ENCODE assay signal across 9 cellular contexts in the genomic region with DNA sequence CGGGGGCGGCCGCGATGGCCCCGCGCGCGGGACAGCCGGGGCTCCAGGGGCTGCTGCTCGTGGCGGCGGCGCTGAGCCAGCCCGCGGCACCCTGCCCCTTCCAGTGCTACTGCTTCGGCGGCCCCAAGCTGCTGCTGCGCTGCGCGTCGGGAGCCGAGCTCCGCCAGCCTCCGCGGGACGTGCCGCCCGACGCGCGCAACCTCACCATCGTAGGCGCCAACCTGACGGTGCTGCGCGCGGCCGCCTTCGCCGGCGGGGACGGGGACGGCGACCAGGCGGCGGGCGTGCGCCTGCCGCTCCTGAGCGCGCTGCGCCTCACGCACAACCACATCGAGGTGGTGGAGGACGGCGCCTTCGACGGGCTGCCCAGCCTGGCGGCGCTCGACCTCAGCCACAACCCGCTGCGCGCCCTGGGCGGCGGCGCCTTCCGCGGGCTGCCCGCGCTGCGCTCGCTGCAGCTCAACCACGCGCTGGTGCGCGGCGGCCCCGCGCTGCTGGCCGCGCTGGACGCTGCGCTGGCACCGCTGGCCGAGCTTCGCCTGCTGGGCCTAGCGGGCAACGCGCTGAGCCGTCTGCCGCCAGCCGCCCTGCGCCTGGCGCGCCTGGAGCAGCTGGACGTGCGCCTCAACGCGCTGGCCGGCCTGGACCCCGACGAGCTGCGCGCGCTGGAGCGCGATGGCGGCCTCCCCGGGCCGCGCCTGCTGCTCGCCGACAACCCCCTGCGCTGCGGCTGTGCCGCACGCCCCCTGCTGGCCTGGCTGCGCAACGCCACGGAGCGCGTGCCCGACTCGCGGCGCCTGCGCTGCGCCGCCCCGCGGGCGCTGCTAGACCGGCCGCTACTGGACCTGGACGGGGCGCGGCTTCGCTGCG. TPM values are rescaled to one million over a fixed set of nuclear protein-coding genes. Genes with fewer than 3 reads are reported as not detected.
DNase-seq lines count a peak whose midpoint lies in the region; ATAC-seq and TF ChIP-seq lines count a peak whose summit lies in the region.
"Had no signal": no experiment of that assay in that cellular context is flagged by ENCODE, and none has a peak within 500 bp of the region (broad histone marks: within the 10 kb centered on the region; RNA-seq: fewer than 3 reads in every experiment).

No MANE protein-coding gene starts in this region.

- peaks cover 11 to 83% (median 16%) of the 10 kb centered on the region in 4 donors for H3K27me3 ChIP-seq in esophagus squamous epithelium
- H3K27me3 ChIP-seq in naive thymus-derived CD4-positive, alpha-beta T cell (ENCODE audit: control insufficient read depth in 2 of 2, insufficient read depth in 2 of 2, low read length in 2 of 2), result peaks cover 3 to 5% of the 10 kb centered on the region in 2 donors

- POLR2A ChIA-PET in naive thymus-derived CD4-positive, alpha-beta T cell (lab: Charles Lee), result interaction anchor here (1.2 to 2.6 kb wide), 6 partner anchors 21 to 100 kb away, joined by 3 to 14 read pairs (median 8); no protein-coding TSS in a partner anchor

- H3K4me1 Mint-ChIP-seq in activated T-cell treated with anti-CD3 and anti-CD28 coated beads, Interleukin-2, amount 50 U/mL, for 24 hours (ENCODE audit: low read depth), result peaks cover 11% of the 10 kb centered on the region
- peaks cover 0 to 14% (median 10%) of the 10 kb centered on the region in 7 donors for H3K4me1 Mint-ChIP-seq in naive thymus-derived CD4-positive, alpha-beta T cell

- peaks cover 5 to 24% (median 20%) of the 10 kb centered on the region in 3 donors for H3K4me1 ChIP-seq in esophagus squamous epithelium
- H3K4me1 ChIP-seq in naive thymus-derived CD4-positive, alpha-beta T cell (ENCODE audit: control insufficient read depth in 2 of 2, insufficient read depth in 2 of 2, low read length in 2 of 2), result peaks cover 5 to 15% of the 10 kb centered on the region in 2 donors

- DNase-seq in C1 segment of cervical spinal cord (lab: John Stamatoyannopoulos, UW), result peak in 13 of 14 donors; percentile 10 to 80 (median 44)
- peak; percentile 8 for DNase-seq in NK-92 treated with Interleukin-12 subunit alpha and Interleukin-12 subunit beta, amount 100 ng/mL, for 24 hours (lab: John Stamatoyannopoulos, UW)
- DNase-seq in activated T-cell treated with anti-CD3 and anti-CD28 coated beads, Interleukin-2, amount 50 U/mL, for 24 hours, result peak; percentile 95
- no peak for DNase-seq in esophagus squamous epithelium (lab: John Stamatoyannopoulos, UW)
- peak; percentile 71 to 95 (median 86) for DNase-seq in naive thymus-derived CD4-positive, alpha-beta T cell
- DNase-seq in stimulated activated CD8-positive, alpha-beta memory T cell treated with anti-CD3 and anti-CD28 coated beads, Interleukin-7, amount 100 ng/mL, for 24 hours (ENCODE audit: low read depth), result peak; percentile 77

- intact Hi-C loops in esophagus squamous epithelium (cut with DNase I), result loop anchor here (10.0 kb wide), 1 partner anchor 316 kb away; no protein-coding TSS in a partner anchor
- intact Hi-C loops in naive thymus-derived CD4-positive, alpha-beta T cell (cut with micrococcal nuclease), result loop anchor here (1.0 to 10.0 kb wide), 11 partner anchors 27 to 846 kb away; a partner anchor contains a TSS

- peak overlapping the region; percentile 25 to 69 (median 46) for H3K4me3 ChIP-seq in esophagus squamous epithelium
- H3K4me3 ChIP-seq in naive thymus-derived CD4-positive, alpha-beta T cell (ENCODE audit: low read length), result peak overlapping the region; percentile 54
- H3K4me3 ChIP-seq: PC-9 had no signal

- CTCF ChIA-PET in naive thymus-derived CD4-positive, alpha-beta T cell (lab: Charles Lee), result interaction anchor here (0.7 to 8.0 kb wide), 10 partner anchors 8 to 310 kb away, joined by 3 to 135 read pairs (median 10); no protein-coding TSS in a partner anchor

- WGBS in esophagus squamous epithelium, 2 donors, result no CpG with 5 or more reads among the region's 140 CpGs

- no peaks in the 10 kb centered on the region for H3K9me3 ChIP-seq in esophagus squamous epithelium
- no peaks in the 10 kb centered on the region for H3K9me3 ChIP-seq in naive thymus-derived CD4-positive, alpha-beta T cell (ENCODE audit: control insufficient read depth in 2 of 3, low read length in 3 of 3)

- peak overlapping the region; percentile 70 for H3K4me3 Mint-ChIP-seq in activated T-cell treated with anti-CD3 and anti-CD28 coated beads, Interleukin-2, amount 50 U/mL, for 24 hours
- peak overlapping the region; percentile 59 to 85 (median 75) for H3K4me3 Mint-ChIP-seq in naive thymus-derived CD4-positive, alpha-beta T cell

- TF ChIP-seq POLR2A in esophagus squamous epithelium (IDR thresholded peaks at IDR 0.05), result no peak

- peaks cover 43% of the 10 kb centered on the region for H3K27me3 Mint-ChIP-seq in activated T-cell treated with anti-CD3 and anti-CD28 coated beads, Interleukin-2, amount 50 U/mL, for 24 hours
- peaks cover 13 to 68% (median 27%) of the 10 kb centered on the region in 5 donors for H3K27me3 Mint-ChIP-seq in naive thymus-derived CD4-positive, alpha-beta T cell

- TF ChIP-seq CTCF in esophagus squamous epithelium (IDR thresholded peaks at IDR 0.05), result peak; percentile 39 to 99 (median 97)

- no peaks in the 10 kb centered on the region for H3K36me3 ChIP-seq in esophagus squamous epithelium
- H3K36me3 ChIP-seq in naive thymus-derived CD4-positive, alpha-beta T cell (ENCODE audit: control insufficient read depth in 2 of 3, insufficient read depth in 3 of 3, low read length in 3 of 3), result no peaks in the 10 kb centered on the region

- ATAC-seq in GM19397 (IDR thresholded peaks at IDR 0.05; ENCODE audit: unreplicated experiment) (peak; percentile 91), HG03565 (IDR thresholded peaks at IDR 0.05; ENCODE audit: unreplicated experiment) (peak; percentile 85)
- peak; percentile 98 for ATAC-seq in naive thymus-derived CD4-positive, alpha-beta T cell

- H3K36me3 Mint-ChIP-seq in activated T-cell treated with anti-CD3 and anti-CD28 coated beads, Interleukin-2, amount 50 U/mL, for 24 hours (ENCODE audit: low read depth), result no peaks in the 10 kb centered on the region
- no peaks in the 10 kb centered on the region for H3K36me3 Mint-ChIP-seq in naive thymus-derived CD4-positive, alpha-beta T cell

- H3K27ac Mint-ChIP-seq in activated T-cell treated with anti-CD3 and anti-CD28 coated beads, Interleukin-2, amount 50 U/mL, for 24 hours, result no peak overlapping the region
- no peak overlapping the region for H3K27ac Mint-ChIP-seq in naive thymus-derived CD4-positive, alpha-beta T cell

- H3K27ac ChIP-seq in esophagus squamous epithelium, result no peak overlapping the region
- H3K27ac ChIP-seq in naive thymus-derived CD4-positive, alpha-beta T cell (ENCODE audit: low read depth, low read length), result no peak overlapping the region
- H3K27ac ChIP-seq: PC-9 had no signal

- no peaks in the 10 kb centered on the region for H3K9me3 Mint-ChIP-seq in activated T-cell treated with anti-CD3 and anti-CD28 coated beads, Interleukin-2, amount 50 U/mL, for 24 hours
- H3K9me3 Mint-ChIP-seq in naive thymus-derived CD4-positive, alpha-beta T cell, result no peaks in the 10 kb centered on the region

RNA-seq across cellular contexts. Expression of a gene that starts 0.7 kb away (rescaled TPM):
- under 1 TPM in 1 of 4 donors, not detected in 3; 0.09 TPM for total RNA-seq in esophagus squamous epithelium
- total RNA-seq in naive thymus-derived CD4-positive, alpha-beta T cell, result under 1 TPM; 0.15 to 0.58 (median 0.27) TPM
- polyA plus RNA-seq in naive thymus-derived CD4-positive, alpha-beta T cell, result under 1 TPM in 1 of 2 donors, not detected in 1; 0.40 TPM
- total RNA-seq: PC-9 had no signal
